ENCODE assay signal across 8 cellular contexts in the genomic region with DNA sequence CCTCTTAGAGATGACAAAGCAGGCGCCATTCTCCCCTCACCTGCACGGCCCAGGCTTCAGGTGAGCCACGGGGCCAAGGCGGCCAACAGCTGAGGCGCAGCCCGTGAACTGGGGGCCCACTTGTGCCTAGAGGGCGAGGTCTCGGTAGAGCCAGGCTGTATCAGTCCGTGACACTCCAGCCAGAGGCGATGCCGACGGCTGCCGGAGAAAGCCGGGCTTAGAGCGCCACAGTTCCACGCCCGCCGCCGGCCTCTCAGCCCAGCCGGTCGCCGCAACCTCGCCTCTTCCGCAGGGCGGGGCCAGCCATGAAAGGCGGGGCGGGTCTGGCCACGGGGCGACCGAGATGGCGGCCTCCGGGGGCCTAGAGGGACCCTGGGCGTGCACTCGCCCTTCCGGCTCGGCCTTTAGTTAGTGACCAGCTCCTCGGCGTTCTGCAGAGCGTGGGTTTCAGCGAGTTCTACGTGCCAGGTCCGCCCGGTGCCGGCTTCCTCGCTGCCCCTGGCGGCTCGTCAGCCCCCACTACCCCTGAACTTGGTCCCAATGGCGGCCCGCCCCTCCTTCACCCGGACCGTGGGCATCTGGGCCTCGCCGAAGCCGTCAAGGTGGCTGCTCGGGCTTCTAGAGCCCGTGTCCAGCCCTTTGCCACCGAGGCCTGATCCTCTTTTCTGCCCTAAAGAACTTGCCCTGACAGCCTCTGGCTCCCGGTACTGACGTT. TPM values are rescaled to one million over a fixed set of nuclear protein-coding genes. Genes with fewer than 3 reads are reported as not detected.
DNase-seq lines count a peak whose midpoint lies in the region; ATAC-seq and TF ChIP-seq lines count a peak whose summit lies in the region.

A gene (plus strand): TSS at position 390 of the 715 bp plus-strand sequence. CDS start 881 bp downstream, outside the sequence.

- peak within 1 kb of the TSS; percentile 94 for H3K4me3 Mint-ChIP-seq in HFFc6
- H3K4me3 Mint-ChIP-seq in T-cell: peak within 1 kb of the TSS; percentile 88 to 93 (median 91)
- peak within 1 kb of the TSS; percentile 92 for H3K4me3 Mint-ChIP-seq in progenitor cell of endocrine pancreas (ENCODE audit: low read depth)

- H3K4me3 ChIP-seq in GM12864 (ENCODE audit: low read depth, low read length): peak within 1 kb of the TSS; percentile 85
- peak within 1 kb of the TSS; percentile 62 to 97 (median 78) for H3K4me3 ChIP-seq in heart right ventricle
- peak within 1 kb of the TSS; percentile 76 for H3K4me3 ChIP-seq in upper lobe of right lung

- no peaks in the 10 kb centered on the region for H3K27me3 ChIP-seq in heart right ventricle
- no peaks in the 10 kb centered on the region for H3K27me3 ChIP-seq in upper lobe of right lung

- TF ChIP-seq CTCF in GM12864 (IDR thresholded peaks at IDR 0.05; ENCODE audit: low read depth, low read length, missing control alignments) (no peak), HFFc6 (IDR thresholded peaks at IDR 0.05) (peak; percentile 26; the same call in 1 of the 2 replicates), heart right ventricle (IDR thresholded peaks at IDR 0.05) (peak in 2 of 9 donors; percentile 14 to 20), progenitor cell of endocrine pancreas (IDR thresholded peaks at IDR 0.05; ENCODE audit: unreplicated experiment) (no peak), upper lobe of right lung (IDR thresholded peaks at IDR 0.05) (no peak)

- H3K36me3 ChIP-seq in heart right ventricle (peaks cover 0 to 38% (median 17%) of the 10 kb centered on the region in 9 donors), upper lobe of right lung (peaks cover 9% of the 10 kb centered on the region)

- H3K9me3 ChIP-seq in heart right ventricle: no peaks in the 10 kb centered on the region
- no peaks in the 10 kb centered on the region for H3K9me3 ChIP-seq in upper lobe of right lung

- H3K27me3 Mint-ChIP-seq in HFFc6 (ENCODE audit: insufficient read depth) (no peaks in the 10 kb centered on the region), T-cell (no peaks in the 10 kb centered on the region), progenitor cell of endocrine pancreas (no peaks in the 10 kb centered on the region)

- H3K9me3 Mint-ChIP-seq in HFFc6 (no peaks in the 10 kb centered on the region), T-cell (no peaks in the 10 kb centered on the region), progenitor cell of endocrine pancreas (ENCODE audit: low read depth) (no peaks in the 10 kb centered on the region)

- 1% methylated on average over 53 to 59 of the region's 59 CpGs for WGBS in adipose tissue, 3 donors
- WGBS in heart right ventricle, 2 donors: 1% methylated on average over 57 to 59 of the region's 59 CpGs

- POLR2A ChIA-PET in T-cell (lab: Charles Lee): interaction anchor here in 1 of 2 donors (0.7 kb wide), 1 partner anchor 70 kb away, joined by 4 read pairs; no protein-coding TSS in a partner anchor

- CTCF ChIA-PET in T-cell (lab: Charles Lee): no interaction called here

- H3K4me1 ChIP-seq in heart right ventricle (peaks cover 0 to 22% (median 12%) of the 10 kb centered on the region in 9 donors), upper lobe of right lung (peaks cover 10% of the 10 kb centered on the region)

- H3K36me3 Mint-ChIP-seq in HFFc6 (ENCODE audit: low read depth) (peaks cover 29% of the 10 kb centered on the region), T-cell (peaks cover 29% of the 10 kb centered on the region), progenitor cell of endocrine pancreas (ENCODE audit: insufficient read depth) (peaks cover 16% of the 10 kb centered on the region)

- peak; percentile 36 for DNase-seq in GM12864 (ENCODE audit: low read depth)
- DNase-seq in HFFc6: peak; percentile 72
- peak; percentile 81 for DNase-seq in NAMALWA (ENCODE audit: low spot score)
- DNase-seq in T-cell: peak; percentile 45 to 87 (median 72)
- peak; percentile 92 to 94 for DNase-seq in heart right ventricle
- peak; percentile 84 for DNase-seq in progenitor cell of endocrine pancreas (ENCODE audit: low spot score, unreplicated experiment)
- DNase-seq in upper lobe of right lung: peak; percentile 96

- H3K27ac Mint-ChIP-seq in HFFc6 (peak within 1 kb of the TSS; percentile 97), T-cell (peak within 1 kb of the TSS; percentile 95 to 96), progenitor cell of endocrine pancreas (peak within 1 kb of the TSS; percentile 98)

- intact Hi-C loops in heart right ventricle (cut with DNase I) (loop anchor here in 8 of 10 donors (2.0 to 10.0 kb wide), 9 partner anchors 47 to 207 kb away; a partner anchor contains a TSS), upper lobe of right lung (cut with DNase I) (no loop called here)

- peaks cover 11% of the 10 kb centered on the region for H3K4me1 Mint-ChIP-seq in HFFc6 (ENCODE audit: low read depth)
- H3K4me1 Mint-ChIP-seq in T-cell: peaks cover 25 to 34% (median 26%) of the 10 kb centered on the region in 3 donors
- H3K4me1 Mint-ChIP-seq in progenitor cell of endocrine pancreas (ENCODE audit: low read depth): peaks cover 21% of the 10 kb centered on the region

- ATAC-seq in T-cell (replicated peaks in 1 of 4) (peak; percentile 95 to 99 (median 98)), heart right ventricle (peak; percentile 100), upper lobe of right lung (peak; percentile 100)

- peak within 1 kb of the TSS; percentile 91 for H3K27ac ChIP-seq in adipose tissue (ENCODE audit: low read depth, low read length)
- peak within 1 kb of the TSS; percentile 57 to 96 (median 90) for H3K27ac ChIP-seq in heart right ventricle
- peak within 1 kb of the TSS; percentile 96 for H3K27ac ChIP-seq in upper lobe of right lung

RNA-seq across cellular contexts. Expression of the gene that starts here (rescaled TPM):
- 10 to 100 TPM; 18.1 to 21.3 (median 20.5) TPM for total RNA-seq in HFFc6 (2021; fragmentation: NEBNext Ultra II Directional; extraction: Animal tissue kit (Norgen Biotek cat#: 25700))
- total RNA-seq in T-cell: 10 to 100 TPM; 16.6 to 25.2 (median 22.2) TPM
- 10 to 100 TPM in 1 of 3 donors, 1 to 10 TPM in 2; 4.5 to 11.2 (median 8.1) TPM for polyA plus RNA-seq in adipose tissue
- total RNA-seq in heart right ventricle: 10 to 100 TPM in 6 of 10 donors, 1 to 10 TPM in 4; 8.9 to 14.6 (median 10.5) TPM
- 10 to 100 TPM in 1 of 2 donors, 1 to 10 TPM in 1; 5.5 to 13.7 TPM for polyA plus RNA-seq in heart right ventricle
- 28.1 and 29.0 TPM in 2 replicates for total RNA-seq in progenitor cell of endocrine pancreas
- 20.1 TPM for total RNA-seq in upper lobe of right lung

Comparison
In these comparisons a context has a peak if more than half of its experiments do, and no peak if none do; other contexts are left out.
1. Peak in every context shown above with its lines: DNase-seq, ATAC-seq, H3K4me3 ChIP-seq and H3K27ac ChIP-seq.
2. DNase-seq: peak in every context shown above with its lines; median percentile 96 in upper lobe of right lung; 93 in heart right ventricle; 84 in progenitor cell of endocrine pancreas; 81 in NAMALWA; 72 in T-cell; 72 in HFFc6; 36 in GM12864.